ENCODE assay signal across 1 cellular context in genomic region chr11:77559686-77560425, GRCh38.
TF ChIP-seq lines count a peak whose summit lies in the region.

No MANE protein-coding gene starts in this region.

TF ChIP-seq in SK-N-SH, 30 proteins besides CTCF, POLR2A, EP300 and RAD21 (continued from another document):
- TF ChIP-seq REST (IDR thresholded peaks at IDR 0.05; ENCODE audit: low read depth, low read length): no peak
- TF ChIP-seq RCOR1 (IDR thresholded peaks at IDR 0.05; ENCODE audit: low read length): no peak
- peak; percentile 32; the same call in 1 of the 2 replicates for TF ChIP-seq POLR2AphosphoS5 (IDR thresholded peaks at IDR 0.05; ENCODE audit: low read depth, low read length)
- TF ChIP-seq FOSL2 (IDR thresholded peaks at IDR 0.05; ENCODE audit: borderline replicate concordance, low read depth): peak; percentile 93
- TF ChIP-seq SIN3A (IDR thresholded peaks at IDR 0.05; ENCODE audit: borderline replicate concordance, low read depth, low read length): no peak
- no peak for TF ChIP-seq YY1 (IDR thresholded peaks at IDR 0.05; ENCODE audit: low read depth)
- TF ChIP-seq MXI1 (IDR thresholded peaks at IDR 0.05; ENCODE audit: low read depth, low read length): no peak
- peak; percentile 34; the same call in 1 of the 2 replicates for TF ChIP-seq RXRA (IDR thresholded peaks at IDR 0.05; ENCODE audit: borderline replicate concordance, low read depth)
- TF ChIP-seq CHD2 (IDR thresholded peaks at IDR 0.05; ENCODE audit: low read length, partially characterized antibody): no peak
- peak; percentile 66 for TF ChIP-seq USF1 (IDR thresholded peaks at IDR 0.05; ENCODE audit: borderline replicate concordance, low read depth)
- peak; percentile 67 for TF ChIP-seq PBX3 (IDR thresholded peaks at IDR 0.05)
- TF ChIP-seq IRF3 (IDR thresholded peaks at IDR 0.05; ENCODE audit: low read depth, low read length): no peak
- peak; percentile 80 for TF ChIP-seq TCF12 (IDR thresholded peaks at IDR 0.05)
- TF ChIP-seq JUND (IDR thresholded peaks at IDR 0.05): peak; percentile 87
